8 cellular contexts compared by ENCODE assay signal in the genomic region with DNA sequence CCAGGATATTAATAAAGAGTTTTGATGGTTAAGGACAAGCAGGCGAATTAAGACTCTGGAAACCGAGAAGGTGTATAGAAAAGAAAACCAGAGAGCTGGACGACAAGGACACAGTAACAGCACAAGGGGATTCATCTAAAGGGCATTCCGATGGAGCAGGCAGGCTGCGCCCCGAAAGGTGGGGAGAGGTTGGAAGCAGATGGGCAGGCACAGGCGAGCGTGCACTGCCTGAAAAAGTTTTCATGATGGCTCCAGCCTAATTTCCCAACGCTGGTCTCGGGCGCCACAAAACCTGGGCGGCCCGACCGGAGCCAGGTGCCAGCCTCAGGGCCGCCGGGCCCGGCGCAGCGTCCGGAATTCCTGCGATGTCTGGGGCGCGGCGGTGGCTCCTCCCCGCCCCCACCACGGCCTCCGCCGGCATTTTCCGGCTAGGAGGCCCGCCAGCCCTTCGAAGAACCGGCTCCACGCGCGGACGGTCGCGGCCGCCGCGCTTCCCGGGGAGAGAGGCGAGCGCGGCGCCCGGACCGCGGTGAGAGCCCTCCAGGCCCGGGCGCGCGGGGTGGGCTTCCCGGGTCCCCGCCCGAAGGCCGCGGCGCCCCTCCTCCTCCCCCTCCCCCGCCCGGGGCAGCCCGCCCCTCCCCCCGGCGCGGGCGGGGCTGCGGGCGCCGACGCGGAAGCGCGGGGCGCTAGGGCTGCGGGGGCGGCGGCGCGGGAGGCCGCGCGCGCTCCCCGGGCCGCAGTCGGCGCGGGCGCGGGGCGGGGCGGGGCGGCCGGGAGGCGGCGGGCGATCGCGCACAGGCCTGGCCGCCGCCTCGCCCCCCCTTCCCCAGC. TPM values are rescaled to one million over a fixed set of nuclear protein-coding genes. Genes with fewer than 3 reads are reported as not detected.
DNase-seq lines count a peak whose midpoint lies in the region; ATAC-seq, FAIRE-seq and TF ChIP-seq lines count a peak whose summit lies in the region.

No MANE protein-coding gene starts in this region.

- no peak for FAIRE-seq in K562 (lab: Jason Lieb, UNC)

- H2AFZ ChIP-seq in KMS-11 (ENCODE audit: low read depth) (peak overlapping the region; percentile 84), K562 (ENCODE audit: low read depth, low read length) (peak overlapping the region; percentile 81)

- CTCF ChIA-PET in K562 (lab: Yijun Ruan, JAX; ENCODE audit: low intra/inter-chr PET ratio) = interaction anchor here (0.6 kb wide), 2 partner anchors 119 to 675 kb away, joined by 3 to 4 read pairs; no protein-coding TSS in a partner anchor

- TF ChIP-seq CTCF in KMS-11 (conservative IDR thresholded peaks at IDR 0.05; ENCODE audit: low read depth, low read length) (no peak), K562 (IDR thresholded peaks at IDR 0.05 in 2 of 3, conservative IDR thresholded peaks at IDR 0.05 in 1 of 3; ENCODE audit: insufficient read depth in 2 of 3, low read depth in 1 of 3, low read length in 3 of 3) (no peak)

- no peak; the same call in 1 of the 2 replicates for TF ChIP-seq EP300 in K562 (IDR thresholded peaks at IDR 0.05; ENCODE audit: low read length)

- peak; percentile 81 for TF ChIP-seq POLR2A in K562 (conservative IDR thresholded peaks at IDR 0.05)

- WGBS in K562 (ENCODE audit: insufficient coverage, low coverage, missing lambda C conversion rate) = under 1% methylated on average over 29 of the region's 102 CpGs

- POLR2A ChIA-PET in K562 (lab: Yijun Ruan, JAX) = interaction anchor here (0.7 to 2.5 kb wide), 16 partner anchors 10 to 195 kb away, joined by 3 to 24 read pairs (median 5); a partner anchor contains a TSS

- no peaks in the 10 kb centered on the region for H3K9me1 ChIP-seq in K562 (ENCODE audit: control insufficient read depth, insufficient read depth, low read length)

- peak overlapping the region; percentile 77 for H3K9ac ChIP-seq in KMS-11
- H3K9ac ChIP-seq in K562 (ENCODE audit: insufficient read depth in 1 of 2, low read depth in 2 of 2, low read length in 2 of 2) = peak overlapping the region; percentile 99
- H3K9ac ChIP-seq in iPS-18a (ENCODE audit: low read length) = peak overlapping the region; percentile 96

- ATAC-seq in GM21737 (IDR thresholded peaks at IDR 0.05; ENCODE audit: unreplicated experiment) (peak; percentile 30), K562 (peak; percentile 24)

- H3K79me2 ChIP-seq in KMS-11 (ENCODE audit: insufficient read depth, low read depth) = peaks cover 32% of the 10 kb centered on the region
- peaks cover 54% of the 10 kb centered on the region for H3K79me2 ChIP-seq in K562 (ENCODE audit: control insufficient read depth, insufficient read depth, low read length)

- H3K4me1 ChIP-seq in KMS-11 (ENCODE audit: low read depth, poor library complexity, severe bottlenecking) (peaks cover 32% of the 10 kb centered on the region), K562 (replicated peaks in 1 of 2; ENCODE audit: control insufficient read depth in 2 of 2, insufficient read depth in 2 of 2, low read length in 2 of 2) (peaks cover 8 to 13% of the 10 kb centered on the region in 2 experiments), iPS-18a (ENCODE audit: control insufficient read depth, low read depth, low read length) (peaks cover 24% of the 10 kb centered on the region)

- intact Hi-C loops in K562 (cut with micrococcal nuclease) = loop anchor here (5.0 kb wide), 2 partner anchors 81 to 96 kb away; no protein-coding TSS in a partner anchor

- DNase-seq in G401 (ENCODE audit: low spot score) = peak; percentile 63
- peak; percentile 40 for DNase-seq in T-helper 22 cell (ENCODE audit: low read depth)
- peak in 3 of 4 experiments; percentile 81 to 96 (median 96) for DNase-seq in K562 (ENCODE audit: extremely low read depth in 1 of 4, low spot score in 3 of 4)
- DNase-seq in skeletal muscle cell (ENCODE audit: low read depth) = no peak
- DNase-seq in DMS153 (lab: John Stamatoyannopoulos, UW) = no peak

- H3K4me2 ChIP-seq in KMS-11 (peak overlapping the region; percentile 86), K562 (ENCODE audit: insufficient read depth, low read length) (peak overlapping the region; percentile 97)

- H3K27ac ChIP-seq in KMS-11 (peak overlapping the region; percentile 99), K562 (ENCODE audit: extremely low read depth, low read depth, low read length) (peak overlapping the region; percentile 98), iPS-18a (ENCODE audit: low read length) (peak overlapping the region; percentile 91)

- TF ChIP-seq RAD21 in K562 (CRISPR knock-in tag; conservative IDR thresholded peaks at IDR 0.05 in 1 of 2, IDR thresholded peaks at IDR 0.05 in 1 of 2) = peak; percentile 35 to 38; a peak in 2 of 4 replicates

- H3K36me3 ChIP-seq in KMS-11 (ENCODE audit: insufficient read depth) (no peaks in the 10 kb centered on the region), K562 (ENCODE audit: control insufficient read depth, insufficient read depth, low read length) (peaks cover 4% of the 10 kb centered on the region; the same call in 2 of the 3 replicates), iPS-18a (ENCODE audit: control insufficient read depth, low read depth, low read length) (no peaks in the 10 kb centered on the region)

- H4K20me1 ChIP-seq in KMS-11 (ENCODE audit: insufficient read depth) (peaks cover 27% of the 10 kb centered on the region), K562 (replicated peaks; ENCODE audit: control insufficient read depth, insufficient read depth, low read length) (no peaks in the 10 kb centered on the region; the same call in 1 of the 2 replicates)

- H3K27me3 ChIP-seq in KMS-11 (ENCODE audit: insufficient read depth, low read depth) (no peaks in the 10 kb centered on the region), K562 (ENCODE audit: control insufficient read depth in 2 of 2, insufficient read depth in 2 of 2, low read length in 2 of 2) (no peaks in the 10 kb centered on the region; a peak in 1 of 5 replicates), iPS-18a (ENCODE audit: control insufficient read depth, insufficient read depth, low read length) (no peaks in the 10 kb centered on the region)

- no TSS peak for BruUV-seq in K562 (replicated peaks; lab: Mats Ljungman, UMichigan)

- H3K9me3 ChIP-seq in K562 (replicated peaks; ENCODE audit: control insufficient read depth, insufficient read depth, low read depth, low read length) (no peaks in the 10 kb centered on the region), iPS-18a (ENCODE audit: control insufficient read depth, low read depth, low read length) (no peaks in the 10 kb centered on the region)

- H3K4me3 ChIP-seq in KMS-11 (IDR thresholded peaks at IDR 0.05; ENCODE audit: insufficient read depth, low read depth, low read length) = peak overlapping the region; percentile 37
- H3K4me3 ChIP-seq in K562 = peak overlapping the region; percentile 88
- peak overlapping the region; percentile 93 for H3K4me3 ChIP-seq in iPS-18a (ENCODE audit: low read length)
- H3K4me3 ChIP-seq in skeletal muscle cell (ENCODE audit: low read depth, low read length) = peak overlapping the region; percentile 69

- in situ Hi-C loops in G401 (cut with HindIII; ENCODE audit: low sequenced_read_pairs) = no loop called here
- in situ Hi-C loops in K562 (cut with MboI) = no loop called here

TF ChIP-seq in K562, 482 proteins besides CTCF, POLR2A, EP300 and RAD21 (continues in another document):
- TF ChIP-seq ZKSCAN8 (CRISPR knock-in tag; IDR thresholded peaks at IDR 0.05) (no peak; the same call in 1 of the 2 replicates), ZNF121 (CRISPR knock-in tag; conservative IDR thresholded peaks at IDR 0.05) (no peak), CREM (IDR thresholded peaks at IDR 0.05; ENCODE audit: low read depth) (peak; percentile 24; the same call in 1 of the 2 replicates), PHF21A (IDR thresholded peaks at IDR 0.05; ENCODE audit: borderline replicate concordance, low read depth) (peak; percentile 67; the same call in 1 of the 2 replicates), BACH1 (tag; IDR thresholded peaks at IDR 0.05) (no peak), ZNF644 (tag; IDR thresholded peaks at IDR 0.05; ENCODE audit: low read depth) (no peak; the same call in 1 of the 2 replicates), THRAP3 (IDR thresholded peaks at IDR 0.05; ENCODE audit: borderline replicate concordance) (no peak), ZNF324 (CRISPR knock-in tag; IDR thresholded peaks at IDR 0.05) (no peak; the same call in 1 of the 2 replicates), FOXA3 (CRISPR knock-in tag; conservative IDR thresholded peaks at IDR 0.05 in 1 of 2, IDR thresholded peaks at IDR 0.05 in 1 of 2) (no peak)
- TF ChIP-seq, protein P1, sequence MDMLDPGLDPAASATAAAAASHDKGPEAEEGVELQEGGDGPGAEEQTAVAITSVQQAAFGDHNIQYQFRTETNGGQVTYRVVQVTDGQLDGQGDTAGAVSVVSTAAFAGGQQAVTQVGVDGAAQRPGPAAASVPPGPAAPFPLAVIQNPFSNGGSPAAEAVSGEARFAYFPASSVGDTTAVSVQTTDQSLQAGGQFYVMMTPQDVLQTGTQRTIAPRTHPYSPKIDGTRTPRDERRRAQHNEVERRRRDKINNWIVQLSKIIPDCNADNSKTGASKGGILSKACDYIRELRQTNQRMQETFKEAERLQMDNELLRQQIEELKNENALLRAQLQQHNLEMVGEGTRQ (CRISPR knock-in tag; IDR thresholded peaks at IDR 0.05) = no peak

RNA-seq across cellular contexts. Expression of a gene that starts 0.7 kb away (rescaled TPM):
- total RNA-seq in G401 (2014; rRNA removed; shearing (Covaris generic)) = 36.5 and 51.4 TPM in 2 replicates
- total RNA-seq in K562 (2011; cell fraction: chromatin; rRNA removed; ENCODE audit: low replicate concordance) = 104 and 251 TPM in 2 replicates
- 52.7 and 60.7 TPM in 2 replicates for total RNA-seq in K562 (2011; cell fraction: nucleolus; rRNA removed)
- total RNA-seq in K562 (2011; cell fraction: nucleoplasm; rRNA removed) = 126 and 183 TPM in 2 replicates
- total RNA-seq in K562 (2014; rRNA removed) = 40.2 and 42.3 TPM in 2 replicates
- 58.9 and 66.8 TPM in 2 replicates for total RNA-seq in K562 (2014; rRNA removed; fragmentation: Illumina TruSeq; extraction: Trizol)
- 55.3 and 57.7 TPM in 2 replicates for total RNA-seq in K562 (2015; rRNA removed; fragmentation: Illumina TruSeq; extraction: Trizol)
- 55.8 and 64.8 TPM in 2 replicates for total RNA-seq in K562 (2021)
- 59.9 and 65.9 TPM in 2 replicates for polyA plus RNA-seq in K562 (2011; rRNA removed)
- 49.8 and 58.2 TPM in 2 replicates for polyA plus RNA-seq in K562 (2011; cell fraction: cytosol; rRNA removed)
- 116 and 121 TPM in 2 replicates for polyA plus RNA-seq in K562 (2011; cell fraction: nucleus; rRNA removed)
- 20.9 and 26.2 TPM in 2 replicates for polyA plus RNA-seq in K562 (2012)
- polyA plus RNA-seq in K562 (2014; fragmentation: Illumina TruSeq; extraction: Trizol) = 35.5 and 36.5 TPM in 2 replicates
- polyA plus RNA-seq in K562 (2014; fragmentation: Nextera tagmentation; extraction: Ambion mirVana) = 10 to 100 TPM in 1 of 2 experiments, 1 to 10 TPM in 1; 3.7 to 13.2 TPM
- polyA plus RNA-seq in K562 (2014; rRNA removed) = 29.1 and 32.7 TPM in 2 replicates
- 174 and 176 TPM in 2 replicates for polyA minus RNA-seq in K562 (2011; rRNA and poly(A)+ RNA removed)
- 62.1 and 76.3 TPM in 2 replicates for polyA minus RNA-seq in K562 (2011; cell fraction: cytosol; rRNA and poly(A)+ RNA removed)
- 102 and 169 TPM in 2 replicates for polyA minus RNA-seq in K562 (2011; cell fraction: nucleus; rRNA and poly(A)+ RNA removed)

Comparison
In these comparisons a context has a peak if more than half of its experiments do, and no peak if none do; other contexts are left out.
1. DNase-seq: peak in G401 (single experiment), T-helper 22 cell (single experiment) and K562 (3 of 4); none in skeletal muscle cell (single experiment) and DMS153 (single experiment).
2. H3K4me3 ChIP-seq: peak in every context shown above with its lines; median percentile 93 in iPS-18a; 88 in K562; 69 in skeletal muscle cell; 37 in KMS-11.
3. Peak in every context shown above with its lines, with median percentiles within 50 percentile points of each other: H3K27ac ChIP-seq and H3K9ac ChIP-seq.